14 cellular contexts compared by ENCODE assay signal in the genomic region with DNA sequence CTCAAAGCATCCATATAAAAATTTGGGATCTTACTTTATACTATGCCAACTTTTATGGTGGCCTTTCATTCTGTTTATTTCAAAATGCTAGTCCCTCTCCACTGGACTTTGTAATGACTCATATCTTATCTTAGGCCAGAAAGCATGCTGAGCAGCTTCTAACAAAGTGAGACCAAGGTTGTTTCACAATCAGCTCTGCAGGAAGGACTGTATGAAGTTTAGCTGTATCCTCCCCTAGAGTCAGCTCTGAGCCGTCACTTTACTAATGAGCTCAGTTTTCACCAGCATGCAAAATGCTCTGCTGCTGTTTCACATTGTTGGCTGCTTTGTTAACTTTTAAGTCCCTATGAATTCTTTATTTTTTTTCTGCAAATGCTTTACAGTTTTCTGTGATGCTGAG.
DNase-seq lines count a peak whose midpoint lies in the region; ATAC-seq lines count a peak whose summit lies in the region.
"Had no signal": no experiment of that assay in that cellular context is flagged by ENCODE, and none has a peak within 500 bp of the region (broad histone marks: within the 10 kb centered on the region; RNA-seq: fewer than 3 reads in every experiment).

No MANE protein-coding gene starts in this region.

- no peak for ATAC-seq in GM21367 (IDR thresholded peaks at IDR 0.05; ENCODE audit: unreplicated experiment)
- ATAC-seq in GM21528 (IDR thresholded peaks at IDR 0.05; ENCODE audit: low FRiP score, unreplicated experiment), result no peak
- ATAC-seq: activated T-cell treated with anti-CD3 and anti-CD28 coated beads, Interleukin-2, amount 50 U/mL, for 4 hours had no signal

- DNase-seq in DMS53 (lab: John Stamatoyannopoulos, UW), result peak; percentile 71
- peak; percentile 77 to 82 for DNase-seq in Kasumi-1 (lab: John Stamatoyannopoulos, UW)
- peak; percentile 89 for DNase-seq in SKM-1 treated with dmso at 0.1 percent for 144 hours (lab: John Stamatoyannopoulos, UW; ENCODE audit: unreplicated experiment)
- peak; percentile 19 for DNase-seq in iris pigment epithelial cell (ENCODE audit: low read depth)
- DNase-seq in central memory CD4-positive, alpha-beta T cell, result no peak
- no peak for DNase-seq in activated CD8-positive, alpha-beta memory T cell treated with anti-CD3 and anti-CD28 coated beads for 24 hours
- DNase-seq: activated T-cell treated with anti-CD3 and anti-CD28 coated beads, Interleukin-2, amount 50 U/mL, for 4 hours; AML-193; erythroblast; naive B cell; NCI-H1694 treated with DMSO at 0.1 percent for 48 hours; upper lobe of left lung had no signal

Comparison
In these comparisons a context has a peak if more than half of its experiments do, and no peak if none do; other contexts are left out.
1. DNase-seq: peak in DMS53 (single experiment), Kasumi-1 (2 of 2), SKM-1 treated with dmso at 0.1 percent for 144 hours (single experiment) and iris pigment epithelial cell (single experiment); none in central memory CD4-positive, alpha-beta T cell (single experiment) and activated CD8-positive, alpha-beta memory T cell treated with anti-CD3 and anti-CD28 coated beads for 24 hours (single experiment).